ENCODE assay signal across 17 cellular contexts in genomic region chr9:4170231-4170630, GRCh38.
DNase-seq lines count a peak whose midpoint lies in the region; ATAC-seq and TF ChIP-seq lines count a peak whose summit lies in the region.
"Had no signal": no experiment of that assay in that cellular context is flagged by ENCODE, and none has a peak within 500 bp of the region (broad histone marks: within the 10 kb centered on the region; RNA-seq: fewer than 3 reads in every experiment).

No MANE protein-coding gene starts in this region.

- H2BK120ac ChIP-seq in IMR-90 (ENCODE audit: low read depth, low read length): no peak overlapping the region

- no peak for TF ChIP-seq RAD21 in IMR-90 (IDR thresholded peaks at IDR 0.05; ENCODE audit: low read length)

- no peak overlapping the region for H3K4me2 ChIP-seq in IMR-90 (ENCODE audit: low read depth, low read length)
- H3K4me2 ChIP-seq: SK-N-SH had no signal

- H3K18ac ChIP-seq in IMR-90 (ENCODE audit: low read depth, low read length): no peak overlapping the region

- dilution Hi-C loops in IMR-90 (cut with HindIII; ENCODE audit: low sequenced_read_pairs, unreplicated experiment): no loop called here

- H4K91ac ChIP-seq in IMR-90 (ENCODE audit: insufficient read depth, low read depth, low read length): no peak overlapping the region

- no peak for TF ChIP-seq CTCF in IMR-90 (conservative IDR thresholded peaks at IDR 0.05; ENCODE audit: low read depth, low read length)
- no peak for TF ChIP-seq CTCF in epithelial cell of proximal tubule (conservative IDR thresholded peaks at IDR 0.05; ENCODE audit: low read depth, low read length)

- H2BK15ac ChIP-seq in IMR-90 (ENCODE audit: low read depth, low read length): no peak overlapping the region

- no peak overlapping the region; the same call in 1 of the 2 replicates for H3K14ac ChIP-seq in IMR-90 (replicated peaks; ENCODE audit: low read depth, low read length)

- H3K9ac ChIP-seq in IMR-90 (ENCODE audit: low read depth, low read length): no peak overlapping the region
- H3K9ac ChIP-seq: SK-N-SH had no signal

- no peak overlapping the region for H2BK5ac ChIP-seq in IMR-90 (ENCODE audit: low read depth, low read length, poor library complexity, severe bottlenecking)

- H2BK20ac ChIP-seq in IMR-90 (ENCODE audit: low read depth, low read length): no peak overlapping the region

- peak; percentile 59 for DNase-seq in EL
- no peak for DNase-seq in IMR-90
- DNase-seq in epithelial cell of proximal tubule (ENCODE audit: low read depth): peak; percentile 20
- peak; percentile 7 for DNase-seq in skeletal muscle cell (ENCODE audit: low read depth)
- no peak for DNase-seq in GM03348 (ENCODE audit: low spot score)
- DNase-seq: COR-L47, DMS153, MG63, NCI-H1092, NCI-H146, NCI-H2081 treated with DMSO at 0.1 percent for 48 hours, NCI-H510A, Peyer's patch, Right ventricle myocardium superior, SK-N-SH had no signal

- in situ Hi-C loops in IMR-90 (cut with MboI; ENCODE audit: low sequenced_read_pairs): no loop called here

- H4K8ac ChIP-seq in IMR-90 (ENCODE audit: low read depth in 2 of 2, low read length in 2 of 2): no peak overlapping the region

- no peak overlapping the region for H2AFZ ChIP-seq in IMR-90 (replicated peaks; ENCODE audit: low read length, poor library complexity)

- no peak overlapping the region for H3K56ac ChIP-seq in IMR-90 (ENCODE audit: extremely low read depth, insufficient read depth, low read length)

- no peak overlapping the region for H3K4ac ChIP-seq in IMR-90 (ENCODE audit: low read depth, low read length)

- POLR2A ChIA-PET in IMR-90 (lab: Charles Lee; ENCODE audit: unreplicated experiment): no interaction called here

- peaks cover 5% of the 10 kb centered on the region; the same call in 1 of the 2 replicates for H3K9me1 ChIP-seq in IMR-90 (ENCODE audit: insufficient read depth, low read length)

- no peaks in the 10 kb centered on the region for H3K27me3 ChIP-seq in IMR-90 (ENCODE audit: control insufficient read depth, insufficient read depth, low read length)
- H3K27me3 ChIP-seq: MG63, Peyer's patch had no signal

- no peaks in the 10 kb centered on the region; the same call in 1 of the 2 replicates for H3K36me3 ChIP-seq in IMR-90 (ENCODE audit: control insufficient read depth, insufficient read depth, low read length)
- H3K36me3 ChIP-seq: MG63, Peyer's patch had no signal

- no TSS peak for BruUV-seq in IMR-90 (replicated peaks; lab: Mats Ljungman, UMichigan)

- ATAC-seq in IMR-90 (ENCODE audit: low read depth) (no peak), GM21423 (IDR thresholded peaks at IDR 0.05; ENCODE audit: unreplicated experiment) (no peak), GM19455 (IDR thresholded peaks at IDR 0.05; ENCODE audit: unreplicated experiment) (no peak)

- H3K27ac ChIP-seq in IMR-90 (ENCODE audit: insufficient read depth, low read length): no peak overlapping the region
- H3K27ac ChIP-seq: Peyer's patch had no signal

- H4K20me1 ChIP-seq in IMR-90 (ENCODE audit: insufficient read depth, low read length): no peaks in the 10 kb centered on the region

- no peak overlapping the region; the same call in 1 of the 2 replicates for H2AK5ac ChIP-seq in IMR-90 (ENCODE audit: low read depth, low read length)

- peaks cover 12% of the 10 kb centered on the region for H3K4me1 ChIP-seq in IMR-90 (ENCODE audit: control insufficient read depth, insufficient read depth, low read length)

- no peak overlapping the region for H3K4me3 ChIP-seq in IMR-90 (ENCODE audit: insufficient read depth, low read depth, low read length)
- H3K4me3 ChIP-seq in epithelial cell of proximal tubule (ENCODE audit: low read depth, low read length): no peak overlapping the region
- no peak overlapping the region for H3K4me3 ChIP-seq in skeletal muscle cell (ENCODE audit: low read depth, low read length)
- H3K4me3 ChIP-seq: MG63, Peyer's patch had no signal

- H4K5ac ChIP-seq in IMR-90 (ENCODE audit: low read depth, low read length): no peak overlapping the region

- H2AK9ac ChIP-seq in IMR-90 (replicated peaks; ENCODE audit: low read depth, low read length, poor library complexity): no peak overlapping the region

- no CpG with 5 or more reads among the region's 1 CpG for WGBS in IMR-90 (ENCODE audit: extremely low coverage in 2 of 2, insufficient read length in 1 of 2), 2 experiments

- TF ChIP-seq POLR2A in IMR-90 (IDR thresholded peaks at IDR 0.05; ENCODE audit: low read depth, low read length): no peak

- H3K23ac ChIP-seq in IMR-90 (ENCODE audit: low read depth, low read length): no peak overlapping the region

- H3K79me1 ChIP-seq in IMR-90 (ENCODE audit: low read depth in 1 of 2, low read length in 2 of 2): peaks cover 28 to 53% of the 10 kb centered on the region in 2 experiments; a peak in 3 of 4 replicates

- intact Hi-C loops in IMR-90 (cut with micrococcal nuclease): no loop called here

- CTCF ChIA-PET in IMR-90 (lab: Yijun Ruan, JAX): no interaction called here

- no peaks in the 10 kb centered on the region for H3K9me3 ChIP-seq in IMR-90 (ENCODE audit: control insufficient read depth, insufficient read depth, low read length)
- H3K9me3 ChIP-seq: MG63, Peyer's patch, SK-N-SH had no signal

TF ChIP-seq in IMR-90, 13 proteins besides CTCF, POLR2A, EP300 and RAD21:
- no peak for TF ChIP-seq ELK1 (IDR thresholded peaks at IDR 0.05; ENCODE audit: borderline replicate concordance, low read depth, low read length)
- 0 out of 2 replicates have a peak, but pooled peaks have one; percentile 35 for TF ChIP-seq MAFK (IDR thresholded peaks at IDR 0.05; ENCODE audit: low read depth, low read length)
TF ChIP-seq in IMR-90: peak in this region for 1.

Comparison
In these comparisons a context has a peak if more than half of its experiments do, and no peak if none do; other contexts are left out.
1. DNase-seq: peak in EL (single experiment), epithelial cell of proximal tubule (single experiment) and skeletal muscle cell (single experiment); none in IMR-90 (single experiment) and GM03348 (single experiment).